Comparison of ENCODE assay signal across 8 cellular contexts in genomic region chr4:76950846-76951321, GRCh38.
DNase-seq lines count a peak whose midpoint lies in the region; TF ChIP-seq lines count a peak whose summit lies in the region.

No MANE protein-coding gene starts in this region.

- no peaks in the 10 kb centered on the region for H3K36me3 ChIP-seq in KOPT-K1 (ENCODE audit: insufficient read depth, low read length)
- no peaks in the 10 kb centered on the region for H3K36me3 ChIP-seq in neutrophil

- H3K4me3 ChIP-seq in neutrophil (ENCODE audit: low read depth in 1 of 2, low read length in 1 of 2), result peak overlapping the region; percentile 51 to 71

- DNase-seq in NCI-H1092 treated with DMSO at 0.1 percent for 48 hours (lab: John Stamatoyannopoulos, UW) (peak; percentile 44), NCI-H1092 (lab: John Stamatoyannopoulos, UW) (no peak), foreskin melanocyte (peak; percentile 36), GDM1 (lab: John Stamatoyannopoulos, UW) (no peak)
- peak; percentile 54 for DNase-seq in activated CD8-positive, alpha-beta memory T cell treated with anti-CD3 and anti-CD28 coated beads, Interleukin-2, amount 50 U/mL, for 48 hours
- DNase-seq in activated CD4-positive, CD25-positive, alpha-beta regulatory T cell treated with anti-CD3 and anti-CD28 coated beads, Interleukin-2, amount 50 U/mL, for 72 hours, result no peak

- H3K27me3 ChIP-seq in neutrophil, result peaks cover 68% of the 10 kb centered on the region

- H3K9me3 ChIP-seq in KOPT-K1 (ENCODE audit: insufficient read depth, low read length, poor library complexity, severe bottlenecking) (no peaks in the 10 kb centered on the region), neutrophil (no peaks in the 10 kb centered on the region)

- no peak for TF ChIP-seq CTCF in neutrophil (IDR thresholded peaks at IDR 0.05)

- H3K4me1 ChIP-seq in neutrophil (ENCODE audit: control insufficient read depth in 1 of 2, insufficient read depth in 1 of 2, low read depth in 1 of 2, low read length in 1 of 2), result peaks cover 30% of the 10 kb centered on the region in 2 experiments

- H3K27ac ChIP-seq in KOPT-K1 (ENCODE audit: low read depth, low read length, poor library complexity, severe bottlenecking) (peak overlapping the region; percentile 20), neutrophil (no peak overlapping the region)

Comparison
In these comparisons a context has a peak if more than half of its experiments do, and no peak if none do; other contexts are left out.
1. DNase-seq: peak in NCI-H1092 treated with DMSO at 0.1 percent for 48 hours (single experiment), activated CD8-positive, alpha-beta memory T cell treated with anti-CD3 and anti-CD28 coated beads, Interleukin-2, amount 50 U/mL, for 48 hours (single experiment) and foreskin melanocyte (single experiment); none in NCI-H1092 (single experiment), GDM1 (single experiment) and activated CD4-positive, CD25-positive, alpha-beta regulatory T cell treated with anti-CD3 and anti-CD28 coated beads, Interleukin-2, amount 50 U/mL, for 72 hours (single experiment).